Comparison of ENCODE assay signal across 1 cellular context in the genomic region with DNA sequence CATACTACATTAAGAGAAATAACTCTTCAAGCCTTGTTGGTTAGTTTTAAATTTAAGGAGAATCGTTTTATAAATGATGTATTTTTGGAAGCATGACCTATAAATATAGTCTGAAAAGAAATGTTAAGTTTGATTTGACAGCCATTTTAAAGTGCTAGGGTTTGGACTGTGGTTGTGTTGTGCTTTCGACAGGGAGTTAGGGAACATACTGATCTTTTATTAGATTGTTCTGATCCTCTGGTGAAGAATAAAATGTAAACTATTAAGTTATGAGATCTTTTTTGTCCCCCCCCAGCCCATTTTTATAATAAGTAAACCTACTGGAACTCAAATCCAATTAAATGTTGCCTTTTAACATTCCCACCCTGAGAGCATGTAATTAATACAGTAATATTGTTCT.
TF ChIP-seq lines count a peak whose summit lies in the region.

No MANE protein-coding gene starts in this region.

TF ChIP-seq in GM23338, 12 proteins besides CTCF, POLR2A, EP300 and RAD21:
- TF ChIP-seq CREB1 (CRISPR knock-in tag; IDR thresholded peaks at IDR 0.05; ENCODE audit: low read depth) = no peak
- no peak for TF ChIP-seq REST (IDR thresholded peaks at IDR 0.05; ENCODE audit: unreplicated experiment)
- no peak for TF ChIP-seq NANOG (IDR thresholded peaks at IDR 0.05; ENCODE audit: borderline replicate concordance)
- TF ChIP-seq, protein P1, sequence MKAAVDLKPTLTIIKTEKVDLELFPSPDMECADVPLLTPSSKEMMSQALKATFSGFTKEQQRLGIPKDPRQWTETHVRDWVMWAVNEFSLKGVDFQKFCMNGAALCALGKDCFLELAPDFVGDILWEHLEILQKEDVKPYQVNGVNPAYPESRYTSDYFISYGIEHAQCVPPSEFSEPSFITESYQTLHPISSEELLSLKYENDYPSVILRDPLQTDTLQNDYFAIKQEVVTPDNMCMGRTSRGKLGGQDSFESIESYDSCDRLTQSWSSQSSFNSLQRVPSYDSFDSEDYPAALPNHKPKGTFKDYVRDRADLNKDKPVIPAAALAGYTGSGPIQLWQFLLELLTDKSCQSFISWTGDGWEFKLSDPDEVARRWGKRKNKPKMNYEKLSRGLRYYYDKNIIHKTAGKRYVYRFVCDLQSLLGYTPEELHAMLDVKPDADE (IDR thresholded peaks at IDR 0.05) = no peak
- no peak for TF ChIP-seq EZH2phosphoT487 (IDR thresholded peaks at IDR 0.05; ENCODE audit: unreplicated experiment)
- TF ChIP-seq ZNF331 (CRISPR knock-in tag; IDR thresholded peaks at IDR 0.05; ENCODE audit: low read depth) = no peak
- TF ChIP-seq, protein P2, sequence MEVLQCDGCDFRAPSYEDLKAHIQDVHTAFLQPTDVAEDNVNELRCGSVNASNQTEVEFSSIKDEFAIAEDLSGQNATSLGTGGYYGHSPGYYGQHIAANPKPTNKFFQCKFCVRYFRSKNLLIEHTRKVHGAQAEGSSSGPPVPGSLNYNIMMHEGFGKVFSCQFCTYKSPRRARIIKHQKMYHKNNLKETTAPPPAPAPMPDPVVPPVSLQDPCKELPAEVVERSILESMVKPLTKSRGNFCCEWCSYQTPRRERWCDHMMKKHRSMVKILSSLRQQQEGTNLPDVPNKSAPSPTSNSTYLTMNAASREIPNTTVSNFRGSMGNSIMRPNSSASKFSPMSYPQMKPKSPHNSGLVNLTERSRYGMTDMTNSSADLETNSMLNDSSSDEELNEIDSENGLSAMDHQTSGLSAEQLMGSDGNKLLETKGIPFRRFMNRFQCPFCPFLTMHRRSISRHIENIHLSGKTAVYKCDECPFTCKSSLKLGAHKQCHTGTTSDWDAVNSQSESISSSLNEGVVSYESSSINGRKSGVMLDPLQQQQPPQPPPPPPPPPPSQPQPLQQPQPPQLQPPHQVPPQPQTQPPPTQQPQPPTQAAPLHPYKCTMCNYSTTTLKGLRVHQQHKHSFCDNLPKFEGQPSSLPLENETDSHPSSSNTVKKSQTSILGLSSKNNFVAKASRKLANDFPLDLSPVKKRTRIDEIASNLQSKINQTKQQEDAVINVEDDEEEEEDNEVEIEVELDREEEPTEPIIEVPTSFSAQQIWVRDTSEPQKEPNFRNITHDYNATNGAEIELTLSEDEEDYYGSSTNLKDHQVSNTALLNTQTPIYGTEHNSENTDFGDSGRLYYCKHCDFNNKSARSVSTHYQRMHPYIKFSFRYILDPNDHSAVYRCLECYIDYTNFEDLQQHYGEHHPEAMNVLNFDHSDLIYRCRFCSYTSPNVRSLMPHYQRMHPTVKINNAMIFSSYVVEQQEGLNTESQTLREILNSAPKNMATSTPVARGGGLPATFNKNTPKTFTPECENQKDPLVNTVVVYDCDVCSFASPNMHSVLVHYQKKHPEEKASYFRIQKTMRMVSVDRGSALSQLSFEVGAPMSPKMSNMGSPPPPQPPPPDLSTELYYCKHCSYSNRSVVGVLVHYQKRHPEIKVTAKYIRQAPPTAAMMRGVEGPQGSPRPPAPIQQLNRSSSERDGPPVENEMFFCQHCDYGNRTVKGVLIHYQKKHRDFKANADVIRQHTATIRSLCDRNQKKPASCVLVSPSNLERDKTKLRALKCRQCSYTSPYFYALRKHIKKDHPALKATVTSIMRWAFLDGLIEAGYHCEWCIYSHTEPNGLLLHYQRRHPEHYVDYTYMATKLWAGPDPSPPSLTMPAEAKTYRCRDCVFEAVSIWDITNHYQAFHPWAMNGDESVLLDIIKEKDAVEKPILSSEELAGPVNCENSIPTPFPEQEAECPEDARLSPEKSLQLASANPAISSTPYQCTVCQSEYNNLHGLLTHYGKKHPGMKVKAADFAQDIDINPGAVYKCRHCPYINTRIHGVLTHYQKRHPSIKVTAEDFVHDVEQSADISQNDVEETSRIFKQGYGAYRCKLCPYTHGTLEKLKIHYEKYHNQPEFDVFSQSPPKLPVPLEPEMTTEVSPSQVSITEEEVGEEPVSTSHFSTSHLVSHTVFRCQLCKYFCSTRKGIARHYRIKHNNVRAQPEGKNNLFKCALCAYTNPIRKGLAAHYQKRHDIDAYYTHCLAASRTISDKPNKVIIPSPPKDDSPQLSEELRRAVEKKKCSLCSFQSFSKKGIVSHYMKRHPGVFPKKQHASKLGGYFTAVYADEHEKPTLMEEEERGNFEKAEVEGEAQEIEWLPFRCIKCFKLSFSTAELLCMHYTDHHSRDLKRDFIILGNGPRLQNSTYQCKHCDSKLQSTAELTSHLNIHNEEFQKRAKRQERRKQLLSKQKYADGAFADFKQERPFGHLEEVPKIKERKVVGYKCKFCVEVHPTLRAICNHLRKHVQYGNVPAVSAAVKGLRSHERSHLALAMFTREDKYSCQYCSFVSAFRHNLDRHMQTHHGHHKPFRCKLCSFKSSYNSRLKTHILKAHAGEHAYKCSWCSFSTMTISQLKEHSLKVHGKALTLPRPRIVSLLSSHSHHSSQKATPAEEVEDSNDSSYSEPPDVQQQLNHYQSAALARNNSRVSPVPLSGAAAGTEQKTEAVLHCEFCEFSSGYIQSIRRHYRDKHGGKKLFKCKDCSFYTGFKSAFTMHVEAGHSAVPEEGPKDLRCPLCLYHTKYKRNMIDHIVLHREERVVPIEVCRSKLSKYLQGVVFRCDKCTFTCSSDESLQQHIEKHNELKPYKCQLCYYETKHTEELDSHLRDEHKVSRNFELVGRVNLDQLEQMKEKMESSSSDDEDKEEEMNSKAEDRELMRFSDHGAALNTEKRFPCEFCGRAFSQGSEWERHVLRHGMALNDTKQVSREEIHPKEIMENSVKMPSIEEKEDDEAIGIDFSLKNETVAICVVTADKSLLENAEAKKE (CRISPR knock-in tag; IDR thresholded peaks at IDR 0.05) = no peak
- no peak for TF ChIP-seq STAT1 (IDR thresholded peaks at IDR 0.05; ENCODE audit: unreplicated experiment)
- TF ChIP-seq EZH2 (IDR thresholded peaks at IDR 0.05; ENCODE audit: low read depth, unreplicated experiment) = no peak
- no peak for TF ChIP-seq POLR2AphosphoS5 (IDR thresholded peaks at IDR 0.05; ENCODE audit: low read depth)
- no peak for TF ChIP-seq ZNF114 (CRISPR knock-in tag; IDR thresholded peaks at IDR 0.05)
- no peak for TF ChIP-seq JUNB (IDR thresholded peaks at IDR 0.05; ENCODE audit: unreplicated experiment)
